25 cellular contexts compared by ENCODE assay signal in genomic region chr11:33624082-33624481, GRCh38.
DNase-seq lines count a peak whose midpoint lies in the region; ATAC-seq and TF ChIP-seq lines count a peak whose summit lies in the region.
"Had no signal": no experiment of that assay in that cellular context is flagged by ENCODE, and none has a peak within 500 bp of the region (broad histone marks: within the 10 kb centered on the region; RNA-seq: fewer than 3 reads in every experiment).

No MANE protein-coding gene starts in this region.

- no peaks in the 10 kb centered on the region for H3K9me3 Mint-ChIP-seq in stimulated activated effector memory CD8-positive, alpha-beta T cell treated with anti-CD3 and anti-CD28 coated beads, Interleukin-12 subunit alpha, Interleukin-12 subunit beta, amount 100 ng/mL, for 72 hours
- H3K9me3 Mint-ChIP-seq in CD4-positive, alpha-beta T cell: no peaks in the 10 kb centered on the region
- H3K9me3 Mint-ChIP-seq: T-helper 2 cell treated with Interferon-gamma antibody and Interleukin-4, amounts not matched to agents 5 μg/mL and 100 μg/mL, for 36 hours had no signal

- TF ChIP-seq CTCF in right atrium auricular region (IDR thresholded peaks at IDR 0.05): no peak
- no peak for TF ChIP-seq CTCF in choroid plexus epithelial cell (conservative IDR thresholded peaks at IDR 0.05; ENCODE audit: low read depth, low read length)
- no peak for TF ChIP-seq CTCF in CD4-positive, alpha-beta T cell (IDR thresholded peaks at IDR 0.05)
- TF ChIP-seq CTCF in stomach (IDR thresholded peaks at IDR 0.05): no peak

- no peak overlapping the region for H3K27ac ChIP-seq in right atrium auricular region
- H3K27ac ChIP-seq in CD4-positive, alpha-beta T cell (ENCODE audit: low read depth, low read length): no peak overlapping the region
- no peak overlapping the region for H3K27ac ChIP-seq in stomach
- H3K27ac ChIP-seq: cardiac muscle cell, Peyer's patch had no signal

- no peak for TF ChIP-seq EP300 in stomach (IDR thresholded peaks at IDR 0.05)

- H3K27ac Mint-ChIP-seq in stimulated activated effector memory CD8-positive, alpha-beta T cell treated with anti-CD3 and anti-CD28 coated beads, Interleukin-12 subunit alpha, Interleukin-12 subunit beta, amount 100 ng/mL, for 72 hours: no peak overlapping the region
- H3K27ac Mint-ChIP-seq in CD4-positive, alpha-beta T cell: no peak overlapping the region
- H3K27ac Mint-ChIP-seq: activated CD8-positive, alpha-beta T cell treated with anti-CD3 and anti-CD28 coated beads, Interleukin-2, amount 10 ng/mL, durations not matched to agents 7 days and 5 days; T-helper 2 cell treated with Interferon-gamma antibody and Interleukin-4, amounts not matched to agents 5 μg/mL and 100 μg/mL, for 36 hours had no signal

- intact Hi-C loops in Right ventricle myocardium superior (cut with DNase I): no loop called here
- intact Hi-C loops in CD4-positive, alpha-beta T cell (cut with DNase I, micrococcal nuclease): no loop called here
- intact Hi-C loops in stomach (cut with DNase I; ENCODE audit: low total_unique reads): no loop called here

- peak; percentile 71 for ATAC-seq in Right ventricle myocardium superior (ENCODE audit: poor library complexity)
- peak; percentile 26 for ATAC-seq in stimulated activated effector memory CD8-positive, alpha-beta T cell treated with anti-CD3 and anti-CD28 coated beads, Interleukin-12 subunit alpha, Interleukin-12 subunit beta, amount 100 ng/mL, for 72 hours
- no peak for ATAC-seq in CD4-positive, alpha-beta T cell (ENCODE audit: poor library complexity)
- ATAC-seq in GM18867 (IDR thresholded peaks at IDR 0.05; ENCODE audit: unreplicated experiment): no peak
- ATAC-seq: activated CD4-positive, CD25-positive, alpha-beta regulatory T cell treated with anti-CD3 and anti-CD28 coated beads, Interleukin-2, amount 50 U/mL, for 24 hours; activated CD8-positive, alpha-beta T cell treated with anti-CD3 and anti-CD28 coated beads, Interleukin-2, amount 10 ng/mL, durations not matched to agents 7 days and 5 days; HepG2 had no signal

- no peaks in the 10 kb centered on the region for H3K36me3 Mint-ChIP-seq in stimulated activated effector memory CD8-positive, alpha-beta T cell treated with anti-CD3 and anti-CD28 coated beads, Interleukin-12 subunit alpha, Interleukin-12 subunit beta, amount 100 ng/mL, for 72 hours
- no peaks in the 10 kb centered on the region for H3K36me3 Mint-ChIP-seq in CD4-positive, alpha-beta T cell (ENCODE audit: low read depth)

- H3K9me3 ChIP-seq in right atrium auricular region (no peaks in the 10 kb centered on the region), stomach (no peaks in the 10 kb centered on the region)
- H3K9me3 ChIP-seq in CD4-positive, alpha-beta T cell (ENCODE audit: control insufficient read depth, low read length): no peaks in the 10 kb centered on the region
- H3K9me3 ChIP-seq: Peyer's patch, SK-N-SH had no signal

- no peaks in the 10 kb centered on the region for H3K27me3 Mint-ChIP-seq in CD4-positive, alpha-beta T cell

- no peaks in the 10 kb centered on the region for H3K4me1 Mint-ChIP-seq in stimulated activated effector memory CD8-positive, alpha-beta T cell treated with anti-CD3 and anti-CD28 coated beads, Interleukin-12 subunit alpha, Interleukin-12 subunit beta, amount 100 ng/mL, for 72 hours
- no peaks in the 10 kb centered on the region for H3K4me1 Mint-ChIP-seq in CD4-positive, alpha-beta T cell (ENCODE audit: low read depth)

- no peak for TF ChIP-seq POLR2A in stomach (IDR thresholded peaks at IDR 0.05)

- H3K36me3 ChIP-seq in right atrium auricular region (no peaks in the 10 kb centered on the region), stomach (no peaks in the 10 kb centered on the region)
- H3K36me3 ChIP-seq: cardiac muscle cell, Peyer's patch had no signal

- CTCF ChIA-PET in CD4-positive, alpha-beta T cell (lab: Charles Lee): no interaction called here

- H3K4me3 ChIP-seq in right atrium auricular region (no peak overlapping the region), choroid plexus epithelial cell (ENCODE audit: low read depth, low read length) (no peak overlapping the region), stomach (no peak overlapping the region)
- H3K4me3 ChIP-seq: cardiac muscle cell, Peyer's patch had no signal

- DNase-seq in Right ventricle myocardium superior: peak; percentile 56
- DNase-seq in right atrium auricular region (ENCODE audit: low spot score): no peak
- peak; percentile 39 for DNase-seq in NCI-H2171 treated with DMSO at 0.1 percent for 48 hours (lab: John Stamatoyannopoulos, UW)
- peak; percentile 30 for DNase-seq in choroid plexus epithelial cell (ENCODE audit: low read depth)
- DNase-seq in stimulated activated effector memory CD8-positive, alpha-beta T cell treated with anti-CD3 and anti-CD28 coated beads, Interleukin-12 subunit alpha, Interleukin-12 subunit beta, amount 100 ng/mL, for 72 hours (ENCODE audit: low spot score in 2 of 2): no peak
- no peak for DNase-seq in CD4-positive, alpha-beta T cell
- no peak for DNase-seq in stomach
- DNase-seq: activated CD8-positive, alpha-beta T cell treated with anti-CD3 and anti-CD28 coated beads, Interleukin-2, amount 10 ng/mL, durations not matched to agents 7 days and 5 days; activated naive CD4-positive, alpha-beta T cell; activated T-cell treated with anti-CD3 and anti-CD28 coated beads, Interleukin-2, amount 50 U/mL, for 1 hour; EL; hippocampal formation; islet precursor cell; NCI-H1930; NK-92 treated with Interleukin-12 subunit alpha and Interleukin-12 subunit beta, amount 100 ng/mL, for 24 hours; occipital lobe; Peyer's patch; retina; SK-N-SH; stimulated activated CD8-positive, alpha-beta memory T cell treated with anti-CD3 and anti-CD28 coated beads, Interleukin-4, amount 100 ng/mL, for 48 hours had no signal

- H3K4me1 ChIP-seq in right atrium auricular region: peaks cover 0 to 6% of the 10 kb centered on the region in 2 donors
- H3K4me1 ChIP-seq in stomach: no peaks in the 10 kb centered on the region
- H3K4me1 ChIP-seq: Peyer's patch had no signal

- H3K27me3 ChIP-seq in right atrium auricular region (no peaks in the 10 kb centered on the region), stomach (no peaks in the 10 kb centered on the region)
- no peaks in the 10 kb centered on the region for H3K27me3 ChIP-seq in CD4-positive, alpha-beta T cell (ENCODE audit: control insufficient read depth, insufficient read depth, low read length)
- H3K27me3 ChIP-seq: cardiac muscle cell, Peyer's patch had no signal

- no peak overlapping the region for H3K4me3 Mint-ChIP-seq in stimulated activated effector memory CD8-positive, alpha-beta T cell treated with anti-CD3 and anti-CD28 coated beads, Interleukin-12 subunit alpha, Interleukin-12 subunit beta, amount 100 ng/mL, for 72 hours
- H3K4me3 Mint-ChIP-seq in CD4-positive, alpha-beta T cell: no peak overlapping the region
- H3K4me3 Mint-ChIP-seq: activated CD8-positive, alpha-beta T cell treated with anti-CD3 and anti-CD28 coated beads, Interleukin-2, amount 10 ng/mL, durations not matched to agents 7 days and 5 days; T-helper 2 cell treated with Interferon-gamma antibody and Interleukin-4, amounts not matched to agents 5 μg/mL and 100 μg/mL, for 36 hours had no signal

- POLR2A ChIA-PET in CD4-positive, alpha-beta T cell (lab: Charles Lee): no interaction called here

Comparison
In these comparisons a context has a peak if more than half of its experiments do, and no peak if none do; other contexts are left out.
1. DNase-seq: peak in Right ventricle myocardium superior (single experiment), NCI-H2171 treated with DMSO at 0.1 percent for 48 hours (single experiment) and choroid plexus epithelial cell (single experiment); none in right atrium auricular region (single experiment), stimulated activated effector memory CD8-positive, alpha-beta T cell treated with anti-CD3 and anti-CD28 coated beads, Interleukin-12 subunit alpha, Interleukin-12 subunit beta, amount 100 ng/mL, for 72 hours (0 of 2), CD4-positive, alpha-beta T cell (0 of 10) and stomach (single experiment).
2. ATAC-seq: peak in Right ventricle myocardium superior (single experiment) and stimulated activated effector memory CD8-positive, alpha-beta T cell treated with anti-CD3 and anti-CD28 coated beads, Interleukin-12 subunit alpha, Interleukin-12 subunit beta, amount 100 ng/mL, for 72 hours (single experiment); none in CD4-positive, alpha-beta T cell (single experiment) and GM18867 (single experiment).